8 cellular contexts compared by ENCODE assay signal in genomic region chr17:42675348-42675983, GRCh38. TPM values are rescaled to one million over a fixed set of nuclear protein-coding genes. Genes with fewer than 3 reads are reported as not detected.
DNase-seq lines count a peak whose midpoint lies in the region; TF ChIP-seq lines count a peak whose summit lies in the region.

No MANE protein-coding gene starts in this region.

- H2AFZ ChIP-seq in SU-DHL-6 (ENCODE audit: low read depth, low read length, severe bottlenecking) (no peak overlapping the region), hepatocyte (no peak overlapping the region)

- no peaks in the 10 kb centered on the region for H3K9me2 ChIP-seq in SU-DHL-6 (replicated peaks; ENCODE audit: insufficient read depth, low read length)
- H3K9me2 ChIP-seq in hepatocyte (replicated peaks; ENCODE audit: insufficient read depth), result no peaks in the 10 kb centered on the region

- peak overlapping the region; percentile 72 for H3K4me3 ChIP-seq in SU-DHL-6 (ENCODE audit: insufficient read depth, low read length, poor library complexity, severe bottlenecking)
- H3K4me3 ChIP-seq in hepatocyte, result peak overlapping the region; percentile 84
- peak overlapping the region; percentile 91 to 96 (median 96) for H3K4me3 ChIP-seq in subcutaneous abdominal adipose tissue (ENCODE audit: low read depth in 1 of 5, low read length in 5 of 5)

- WGBS in hepatocyte (ENCODE audit: low lambda C conversion rate, missing lambda C conversion rate), result 5% methylated on average over 25 of the region's 29 CpGs

- H3K36me3 ChIP-seq in SU-DHL-6 (ENCODE audit: low read length), result no peaks in the 10 kb centered on the region
- no peaks in the 10 kb centered on the region for H3K36me3 ChIP-seq in hepatocyte (replicated peaks; ENCODE audit: insufficient read depth, low read depth)
- peaks cover 0 to 34% (median 30%) of the 10 kb centered on the region in 5 donors for H3K36me3 ChIP-seq in subcutaneous abdominal adipose tissue (ENCODE audit: control insufficient read depth in 5 of 5, insufficient read depth in 5 of 5, low read length in 5 of 5)

- no peaks in the 10 kb centered on the region for H3K27me3 ChIP-seq in SU-DHL-6 (ENCODE audit: low read length)
- H3K27me3 ChIP-seq in hepatocyte, result no peaks in the 10 kb centered on the region
- H3K27me3 ChIP-seq in subcutaneous abdominal adipose tissue (ENCODE audit: control insufficient read depth in 5 of 5, insufficient read depth in 4 of 5, low read length in 5 of 5), result no peaks in the 10 kb centered on the region

- DNase-seq in DMS 273 (lab: John Stamatoyannopoulos, UW; ENCODE audit: unreplicated experiment) (peak; percentile 72), DMS 273 treated with DMSO at 0.1 percent for 48 hours (lab: John Stamatoyannopoulos, UW) (no peak), hepatocyte (ENCODE audit: low spot score) (peak; percentile 41), dermis blood vessel endothelial cell (no peak), OCI-M2 (lab: John Stamatoyannopoulos, UW; ENCODE audit: unreplicated experiment) (no peak)
- no peak for DNase-seq in activated CD4-positive, alpha-beta T cell treated with anti-CD3 and anti-CD28 coated beads, Interleukin-2, amount 50 U/mL, for 48 hours

- no peaks in the 10 kb centered on the region for H3K9me3 ChIP-seq in SU-DHL-6 (ENCODE audit: insufficient read depth, low read length)
- no peaks in the 10 kb centered on the region for H3K9me3 ChIP-seq in hepatocyte (ENCODE audit: low read depth)
- H3K9me3 ChIP-seq in subcutaneous abdominal adipose tissue (ENCODE audit: control insufficient read depth in 5 of 5, low read length in 5 of 5), result no peaks in the 10 kb centered on the region

- peak overlapping the region; percentile 73 for H3K9ac ChIP-seq in SU-DHL-6 (ENCODE audit: low read length)
- peak overlapping the region in 4 of 5 donors; percentile 46 to 91 (median 77) for H3K9ac ChIP-seq in subcutaneous abdominal adipose tissue (ENCODE audit: low read length in 5 of 5)

- H3K79me2 ChIP-seq in SU-DHL-6 (ENCODE audit: insufficient read depth, low read length) (no peaks in the 10 kb centered on the region), hepatocyte (peaks cover 30% of the 10 kb centered on the region)

- no peak overlapping the region for H3K27ac ChIP-seq in SU-DHL-6 (ENCODE audit: low read depth, low read length)
- H3K27ac ChIP-seq in hepatocyte, result peak overlapping the region; percentile 83
- H3K27ac ChIP-seq in subcutaneous abdominal adipose tissue (ENCODE audit: low read depth, low read length), result peak overlapping the region; percentile 76

- peak overlapping the region; percentile 71 for H3K4me2 ChIP-seq in SU-DHL-6 (ENCODE audit: low read depth, low read length, poor library complexity, severe bottlenecking)
- H3K4me2 ChIP-seq in hepatocyte, result peak overlapping the region; percentile 95

- H4K20me1 ChIP-seq in SU-DHL-6 (ENCODE audit: low read depth, low read length), result no peaks in the 10 kb centered on the region
- H4K20me1 ChIP-seq in hepatocyte (ENCODE audit: insufficient read depth, poor library complexity, severe bottlenecking), result peaks cover 20% of the 10 kb centered on the region

- peaks cover 43% of the 10 kb centered on the region for H3K4me1 ChIP-seq in hepatocyte (ENCODE audit: insufficient read depth)
- H3K4me1 ChIP-seq in subcutaneous abdominal adipose tissue (ENCODE audit: control insufficient read depth in 5 of 5, insufficient read depth in 5 of 5, low read length in 5 of 5), result peaks cover 7 to 76% (median 62%) of the 10 kb centered on the region in 5 donors

- peaks cover 11% of the 10 kb centered on the region; the same call in 1 of the 2 replicates for H3F3A ChIP-seq in SU-DHL-6 (ENCODE audit: insufficient read depth)

- TF ChIP-seq CTCF in SU-DHL-6 (IDR thresholded peaks at IDR 0.05; ENCODE audit: insufficient read depth, low read length, poor library complexity, severe bottlenecking) (no peak), hepatocyte (IDR thresholded peaks at IDR 0.05; ENCODE audit: poor library complexity) (no peak)

RNA-seq across cellular contexts. Expression of gene PLEKHH3, which starts 1.3 kb away (rescaled TPM):
- 16.9 and 20.5 TPM in 2 replicates for total RNA-seq in hepatocyte
- polyA plus RNA-seq in hepatocyte, result 30.9 and 33.7 TPM in 2 replicates
- 12.9 and 20.0 TPM in 2 replicates for total RNA-seq in dermis blood vessel endothelial cell

RNA-seq across cellular contexts. Expression of gene CCR10, which starts 6.2 kb away (rescaled TPM):
- total RNA-seq in hepatocyte (0.12 and 0.37 TPM in 2 replicates), dermis blood vessel endothelial cell (5.1 and 7.9 TPM in 2 replicates)
- 4.6 and 5.0 TPM in 2 replicates for polyA plus RNA-seq in hepatocyte

RNA-seq across cellular contexts. Expression of gene CNTNAP1, which starts 6.9 kb away (rescaled TPM):
- total RNA-seq in hepatocyte, result 3.6 and 4.4 TPM in 2 replicates
- polyA plus RNA-seq in hepatocyte, result 2.0 and 2.6 TPM in 2 replicates
- total RNA-seq in dermis blood vessel endothelial cell, result 12.3 and 41.2 TPM in 2 replicates

RNA-seq across cellular contexts. Expression of gene TUBG2, which starts 16.4 kb away (rescaled TPM):
- total RNA-seq in hepatocyte (13.1 and 16.0 TPM in 2 replicates), dermis blood vessel endothelial cell (6.4 and 7.7 TPM in 2 replicates)
- polyA plus RNA-seq in hepatocyte, result 46.3 and 58.7 TPM in 2 replicates

Comparison
In these comparisons a context has a peak if more than half of its experiments do, and no peak if none do; other contexts are left out.
1. DNase-seq: peak in DMS 273 (single experiment) and hepatocyte (single experiment); none in DMS 273 treated with DMSO at 0.1 percent for 48 hours (single experiment), dermis blood vessel endothelial cell (single experiment), OCI-M2 (single experiment) and activated CD4-positive, alpha-beta T cell treated with anti-CD3 and anti-CD28 coated beads, Interleukin-2, amount 50 U/mL, for 48 hours (0 of 2).
2. Peak in every context shown above with its lines, with median percentiles within 50 percentile points of each other: H3K4me3 ChIP-seq.